ENCODE assay signal across 8 cellular contexts in genomic region chr15:77993970-77994693, GRCh38.
DNase-seq lines count a peak whose midpoint lies in the region; ATAC-seq and TF ChIP-seq lines count a peak whose summit lies in the region.
"Not testable (repeated sequence)": the region's sequence is repeated elsewhere in the genome, so short reads cannot be mapped to it uniquely, and the experiment has no call there.

No MANE protein-coding gene starts in this region.

- H3K27ac ChIP-seq in DOHH2 (ENCODE audit: low read depth, low read length) (peak overlapping the region; percentile 69), OCI-LY3 (ENCODE audit: low read length) (peak overlapping the region; percentile 79), muscle layer of colon (ENCODE audit: low read depth, low read length) (peak overlapping the region; percentile 2), suprapubic skin (peak overlapping the region; percentile 90)

- H3K9ac ChIP-seq in OCI-LY3 (ENCODE audit: low read length) = peak overlapping the region; percentile 51; the same call in 1 of the 2 replicates
- H3K9ac ChIP-seq in muscle layer of colon (ENCODE audit: low read length) = not testable (repeated sequence)

- H3K9me3 ChIP-seq in DOHH2 (ENCODE audit: control insufficient read depth, insufficient read depth, low read length); OCI-LY3 (ENCODE audit: insufficient read depth, low read length); muscle layer of colon (ENCODE audit: low read length); suprapubic skin: not testable (repeated sequence)

- H3K27me3 ChIP-seq in DOHH2 (ENCODE audit: control insufficient read depth, low read length); OCI-LY3 (ENCODE audit: low read depth, low read length); muscle layer of colon (ENCODE audit: control insufficient read depth in 1 of 2, insufficient read depth in 2 of 2, low read length in 2 of 2); suprapubic skin: not testable (repeated sequence)

- not testable (repeated sequence) for TF ChIP-seq CTCF in DOHH2 (IDR thresholded peaks at IDR 0.05; ENCODE audit: low read depth, low read length, poor library complexity, severe bottlenecking); OCI-LY3 (IDR thresholded peaks at IDR 0.05; ENCODE audit: low read depth, low read length); fibroblast of villous mesenchyme (IDR thresholded peaks at IDR 0.05; ENCODE audit: insufficient read depth, low read depth, low read length); suprapubic skin (IDR thresholded peaks at IDR 0.05)

- peak overlapping the region; percentile 76 to 82 for H3K27ac Mint-ChIP-seq in activated naive CD4-positive, alpha-beta T cell treated with anti-CD3 and anti-CD28 coated beads, Interleukin-2, amount 50 U/mL, for 72 hours

- not testable (repeated sequence) for H3K9me3 Mint-ChIP-seq in activated naive CD4-positive, alpha-beta T cell treated with anti-CD3 and anti-CD28 coated beads, Interleukin-2, amount 50 U/mL, for 72 hours

- not testable (repeated sequence) for H3K9me2 ChIP-seq in DOHH2 (replicated peaks; ENCODE audit: control insufficient read depth, low read length)

- peaks cover 49% of the 10 kb centered on the region for H3K4me1 ChIP-seq in DOHH2 (ENCODE audit: control insufficient read depth, low read length)
- peaks cover 48% of the 10 kb centered on the region for H3K4me1 ChIP-seq in OCI-LY3 (ENCODE audit: low read length)
- peaks cover 47% of the 10 kb centered on the region for H3K4me1 ChIP-seq in muscle layer of colon (ENCODE audit: insufficient read depth, low read length)
- peaks cover 68% of the 10 kb centered on the region for H3K4me1 ChIP-seq in suprapubic skin

- peak; percentile 67 for ATAC-seq in GM21367 (IDR thresholded peaks at IDR 0.05; ENCODE audit: unreplicated experiment)
- peak; percentile 63 for ATAC-seq in HG03196 (IDR thresholded peaks at IDR 0.05; ENCODE audit: unreplicated experiment)
- ATAC-seq in activated naive CD4-positive, alpha-beta T cell treated with anti-CD3 and anti-CD28 coated beads, Interleukin-2, amount 50 U/mL, for 72 hours = peak; percentile 52 to 70

- H3K36me3 ChIP-seq in DOHH2 (ENCODE audit: control insufficient read depth, low read length); OCI-LY3 (replicated peaks; ENCODE audit: low read depth, low read length): not testable (repeated sequence)
- peaks cover 13% of the 10 kb centered on the region for H3K36me3 ChIP-seq in muscle layer of colon (ENCODE audit: insufficient read depth, low read length)
- H3K36me3 ChIP-seq in suprapubic skin = peaks cover 15% of the 10 kb centered on the region

- not testable (repeated sequence) for H3K79me2 ChIP-seq in DOHH2 (ENCODE audit: control insufficient read depth, low read length); OCI-LY3 (ENCODE audit: low read length)

- TF ChIP-seq POLR2A in suprapubic skin (IDR thresholded peaks at IDR 0.05) = not testable (repeated sequence)

- H3K4me3 ChIP-seq in DOHH2 (ENCODE audit: low read length) (peak overlapping the region; percentile 34), OCI-LY3 (ENCODE audit: low read length) (peak overlapping the region; percentile 51), suprapubic skin (peak overlapping the region; percentile 9)
- not testable (repeated sequence) for H3K4me3 ChIP-seq in fibroblast of villous mesenchyme (ENCODE audit: low read depth, low read length); muscle layer of colon (ENCODE audit: low read depth in 1 of 2, low read length in 2 of 2)

- peak overlapping the region; percentile 24; the same call in 1 of the 2 replicates for H2AFZ ChIP-seq in OCI-LY3 (ENCODE audit: low read depth, low read length)

- peaks cover 11% of the 10 kb centered on the region; the same call in 1 of the 2 replicates for H4K20me1 ChIP-seq in DOHH2 (ENCODE audit: control insufficient read depth, insufficient read depth, low read depth, low read length)
- H4K20me1 ChIP-seq in OCI-LY3 (ENCODE audit: insufficient read depth, low read length) = not testable (repeated sequence)

- not testable (repeated sequence) for H3K36me3 Mint-ChIP-seq in activated naive CD4-positive, alpha-beta T cell treated with anti-CD3 and anti-CD28 coated beads, Interleukin-2, amount 50 U/mL, for 72 hours

- not testable (repeated sequence) for TF ChIP-seq EP300 in suprapubic skin (IDR thresholded peaks at IDR 0.05)

- H3K4me2 ChIP-seq in DOHH2 (ENCODE audit: low read length) = peak overlapping the region; percentile 63
- peak overlapping the region; percentile 48 for H3K4me2 ChIP-seq in OCI-LY3 (ENCODE audit: low read length)

- not testable (repeated sequence) for DNase-seq in activated naive CD4-positive, alpha-beta T cell treated with anti-CD3 and anti-CD28 coated beads, Interleukin-2, amount 50 U/mL, for 72 hours (ENCODE audit: low spot score in 2 of 2)
- DNase-seq in fibroblast of villous mesenchyme (ENCODE audit: low read depth) (peak; percentile 87), suprapubic skin (ENCODE audit: low spot score in 2 of 2) (peak; percentile 92 to 95)

- WGBS in suprapubic skin = 0% methylated on average over 7 of the region's 18 CpGs

- not testable (repeated sequence) for H3F3A ChIP-seq in DOHH2 (ENCODE audit: control insufficient read depth, insufficient read depth)

Comparison
In these comparisons a context has a peak if more than half of its experiments do, and no peak if none do; other contexts are left out.
1. H3K27ac ChIP-seq: peak in every context shown above with its lines; median percentile 90 in suprapubic skin; 79 in OCI-LY3; 69 in DOHH2; 2 in muscle layer of colon.